ENCODE assay signal across 12 cellular contexts in genomic region chr4:186486172-186486571, GRCh38.
DNase-seq lines count a peak whose midpoint lies in the region; ATAC-seq and TF ChIP-seq lines count a peak whose summit lies in the region.
"Had no signal": no experiment of that assay in that cellular context is flagged by ENCODE, and none has a peak within 500 bp of the region (broad histone marks: within the 10 kb centered on the region; RNA-seq: fewer than 3 reads in every experiment).

No MANE protein-coding gene starts in this region.

- ATAC-seq in SK-N-SH treated with all-trans-retinoic acid at 6 μM for 48 hours (peak; percentile 59), GM19452 (IDR thresholded peaks at IDR 0.05; ENCODE audit: unreplicated experiment) (no peak)
- ATAC-seq: activated CD8-positive, alpha-beta memory T cell treated with anti-CD3 and anti-CD28 coated beads, Interleukin-2, amount 10 ng/mL, durations not matched to agents 7 days and 5 days; left lung had no signal

- H3K9me3 ChIP-seq in BE2C, result no peaks in the 10 kb centered on the region

- H3K4me1 ChIP-seq in BE2C, result no peaks in the 10 kb centered on the region
- H3K4me1 ChIP-seq: left lung had no signal

- H3K4me3 ChIP-seq in BE2C (ENCODE audit: low read depth, low read length), result peak overlapping the region; percentile 39
- H3K4me3 ChIP-seq: left lung had no signal

- H3K36me3 ChIP-seq in BE2C, result no peaks in the 10 kb centered on the region
- H3K36me3 ChIP-seq: left lung had no signal

- H3K27me3 ChIP-seq in BE2C, result no peaks in the 10 kb centered on the region

- no peak for TF ChIP-seq CTCF in BE2C (IDR thresholded peaks at IDR 0.05; ENCODE audit: low read depth, low read length)

- DNase-seq in BE2C (no peak), fibroblast of peridontal ligament (ENCODE audit: extremely low read depth) (peak; percentile 33), pons (ENCODE audit: low spot score) (peak; percentile 12), HuH-7.5 (ENCODE audit: low spot score) (no peak), GOT3 (lab: John Stamatoyannopoulos, UW) (no peak), DMS53 (lab: John Stamatoyannopoulos, UW) (no peak)
- DNase-seq: activated CD8-positive, alpha-beta memory T cell treated with anti-CD3 and anti-CD28 coated beads, Interleukin-2, amount 10 ng/mL, durations not matched to agents 7 days and 5 days; CD4-positive, CD25-positive, alpha-beta regulatory T cell; NCI-H1694 treated with DMSO at 0.1 percent for 48 hours had no signal

TF ChIP-seq in SK-N-SH treated with all-trans-retinoic acid at 6 μM for 48 hours, 23 proteins besides CTCF, POLR2A, EP300 and RAD21:
- TF ChIP-seq RARB (CRISPR knock-in tag; IDR thresholded peaks at IDR 0.05), result no peak
- no peak for TF ChIP-seq TOX (CRISPR knock-in tag; IDR thresholded peaks at IDR 0.05; ENCODE audit: borderline replicate concordance)
- TF ChIP-seq POU6F1 (CRISPR knock-in tag; IDR thresholded peaks at IDR 0.05; ENCODE audit: borderline replicate concordance, low read depth), result no peak
- no peak for TF ChIP-seq PPARA (CRISPR knock-in tag; IDR thresholded peaks at IDR 0.05; ENCODE audit: borderline replicate concordance)
- no peak for TF ChIP-seq TCF4 (CRISPR knock-in tag; IDR thresholded peaks at IDR 0.05; ENCODE audit: borderline replicate concordance)
- TF ChIP-seq TSHZ2 (CRISPR knock-in tag; IDR thresholded peaks at IDR 0.05), result no peak
- no peak for TF ChIP-seq CREB5 (CRISPR knock-in tag; IDR thresholded peaks at IDR 0.05; ENCODE audit: low read depth)
- no peak for TF ChIP-seq GLIS3 (CRISPR knock-in tag; IDR thresholded peaks at IDR 0.05)
- no peak for TF ChIP-seq CSRNP3 (CRISPR knock-in tag; IDR thresholded peaks at IDR 0.05)
- TF ChIP-seq ZFP30 (CRISPR knock-in tag; IDR thresholded peaks at IDR 0.05), result no peak
- TF ChIP-seq OSR1 (CRISPR knock-in tag; IDR thresholded peaks at IDR 0.05), result no peak
- TF ChIP-seq ZNF70 (CRISPR knock-in tag; IDR thresholded peaks at IDR 0.05), result no peak
- no peak for TF ChIP-seq ESRRG (CRISPR knock-in tag; IDR thresholded peaks at IDR 0.05)
- no peak for TF ChIP-seq ZNF565 (CRISPR knock-in tag; conservative IDR thresholded peaks at IDR 0.05; ENCODE audit: low read depth)
- TF ChIP-seq ZC3H10 (CRISPR knock-in tag; IDR thresholded peaks at IDR 0.05), result no peak
- no peak for TF ChIP-seq ISL1 (CRISPR knock-in tag; IDR thresholded peaks at IDR 0.05)
- TF ChIP-seq ZFP3 (CRISPR knock-in tag; IDR thresholded peaks at IDR 0.05), result no peak
- TF ChIP-seq BACH2 (CRISPR knock-in tag; IDR thresholded peaks at IDR 0.05; ENCODE audit: borderline replicate concordance), result no peak
- no peak for TF ChIP-seq PATZ1 (CRISPR knock-in tag; IDR thresholded peaks at IDR 0.05; ENCODE audit: borderline replicate concordance)

Comparison
In these comparisons a context has a peak if more than half of its experiments do, and no peak if none do; other contexts are left out.
1. DNase-seq: peak in fibroblast of peridontal ligament (single experiment) and pons (single experiment); none in BE2C (single experiment), HuH-7.5 (single experiment), GOT3 (single experiment) and DMS53 (single experiment).